Comparison of ENCODE assay signal across 35 cellular contexts in the genomic region with DNA sequence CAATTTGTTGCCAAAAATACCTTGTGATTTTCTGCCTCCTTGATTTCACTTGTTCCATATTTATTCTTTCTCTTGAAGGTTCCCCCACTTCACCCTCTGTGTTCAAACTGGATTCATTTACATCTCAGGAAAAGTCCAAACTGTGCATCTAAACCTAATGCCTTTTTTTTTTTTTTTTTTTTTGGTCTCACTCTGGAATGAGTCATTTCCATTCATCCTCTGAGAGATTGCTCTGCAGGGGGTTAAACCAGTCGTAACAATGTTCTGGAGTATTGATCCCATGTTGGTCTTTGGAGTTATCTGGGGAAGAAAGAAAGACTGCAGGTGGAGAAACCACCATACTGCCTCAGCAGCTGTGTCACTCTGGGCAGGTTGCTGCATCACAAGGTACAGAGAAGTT.
DNase-seq lines count a peak whose midpoint lies in the region; ATAC-seq and TF ChIP-seq lines count a peak whose summit lies in the region.
"Had no signal": no experiment of that assay in that cellular context is flagged by ENCODE, and none has a peak within 500 bp of the region (broad histone marks: within the 10 kb centered on the region; RNA-seq: fewer than 3 reads in every experiment).

No MANE protein-coding gene starts in this region.

- ATAC-seq in stimulated activated effector memory CD8-positive, alpha-beta T cell treated with anti-CD3 and anti-CD28 coated beads, Interleukin-12 subunit alpha, Interleukin-12 subunit beta, amount 100 ng/mL, for 72 hours = no peak
- no peak for ATAC-seq in HG03432 (IDR thresholded peaks at IDR 0.05; ENCODE audit: unreplicated experiment)
- no peak for ATAC-seq in activated CD8-positive, alpha-beta T cell treated with anti-CD3 and anti-CD28 coated beads, Interleukin-2, amount 10 ng/mL, durations not matched to agents 7 days and 5 days
- ATAC-seq in CD4-positive, alpha-beta T cell (ENCODE audit: poor library complexity) = no peak
- ATAC-seq: A549; activated T-cell treated with anti-CD3 and anti-CD28 coated beads, Interleukin-2, amount 50 U/mL, for 4 hours; body of pancreas; left cardiac atrium; naive thymus-derived CD8-positive, alpha-beta T cell had no signal

- H3K27me3 Mint-ChIP-seq in MCF 10A (ENCODE audit: insufficient read depth, unreplicated experiment) = no peaks in the 10 kb centered on the region
- H3K27me3 Mint-ChIP-seq in activated CD8-positive, alpha-beta T cell treated with anti-CD3 and anti-CD28 coated beads, Interleukin-2, amount 10 ng/mL, durations not matched to agents 7 days and 5 days (ENCODE audit: low read depth) = no peaks in the 10 kb centered on the region
- no peaks in the 10 kb centered on the region for H3K27me3 Mint-ChIP-seq in CD4-positive, alpha-beta T cell
- H3K27me3 Mint-ChIP-seq: activated naive CD8-positive, alpha-beta T cell treated with anti-CD3 and anti-CD28 coated beads, Interleukin-2, amount 10 ng/mL, durations not matched to agents 7 days and 5 days; IgD-negative memory B cell; naive thymus-derived CD8-positive, alpha-beta T cell had no signal

- no TSS peak for BruUV-seq in MCF 10A (replicated peaks; lab: Mats Ljungman, UMichigan)

- DNase-seq in MCF 10A (ENCODE audit: unreplicated experiment) (peak; percentile 15), breast epithelium (ENCODE audit: low spot score in 2 of 2) (no peak), NCI-H146 treated with DMSO at 0.1 percent for 48 hours (lab: John Stamatoyannopoulos, UW; ENCODE audit: unreplicated experiment) (peak; percentile 78), astrocyte of the hippocampus (ENCODE audit: low read depth, low spot score) (peak; percentile 41)
- DNase-seq in stimulated activated effector memory CD8-positive, alpha-beta T cell treated with anti-CD3 and anti-CD28 coated beads, Interleukin-12 subunit alpha, Interleukin-12 subunit beta, amount 100 ng/mL, for 72 hours (ENCODE audit: low spot score in 2 of 2) = no peak
- DNase-seq in activated CD8-positive, alpha-beta T cell treated with anti-CD3 and anti-CD28 coated beads, Interleukin-2, amount 10 ng/mL, durations not matched to agents 7 days and 5 days = no peak
- DNase-seq in CD4-positive, alpha-beta T cell = no peak
- DNase-seq: activated CD4-positive, alpha-beta T cell treated with anti-CD3 and anti-CD28 coated beads for 4 hours; activated gamma-delta T cell; activated naive CD8-positive, alpha-beta T cell treated with anti-CD3 and anti-CD28 coated beads, Interleukin-2, amount 10 ng/mL, durations not matched to agents 7 days and 5 days; activated T-cell treated with anti-CD3 and anti-CD28 coated beads, Interleukin-2, amount 50 U/mL, for 4 hours; body of pancreas; CD8-positive, alpha-beta memory T cell; cerebellar nuclear complex; DMS 273 treated with DMSO at 0.1 percent for 48 hours; dorsolateral prefrontal cortex; left cardiac atrium; naive thymus-derived CD8-positive, alpha-beta T cell; NCI-H1048; NCI-H187 treated with DMSO at 0.1 percent for 48 hours; nucleus accumbens; RPMI8226; sigmoid colon; stimulated activated CD4-positive, alpha-beta T cell treated with anti-CD3 and anti-CD28 coated beads, Interleukin-12 subunit alpha, Interleukin-12 subunit beta, amount 100 ng/mL, for 4 hours; stimulated activated CD4-positive, alpha-beta T cell treated with anti-CD3 and anti-CD28 coated beads, Interleukin-2, amount 100 ng/mL, for 48 hours; T1000; WERI-Rb-1 had no signal

- no peaks in the 10 kb centered on the region for H3K27me3 ChIP-seq in breast epithelium
- no peaks in the 10 kb centered on the region for H3K27me3 ChIP-seq in CD4-positive, alpha-beta T cell (ENCODE audit: control insufficient read depth, insufficient read depth, low read length)
- H3K27me3 ChIP-seq: body of pancreas, dorsolateral prefrontal cortex, esophagus muscularis mucosa, sigmoid colon, SJCRH30, tibial nerve had no signal

- no peak overlapping the region for H3K27ac Mint-ChIP-seq in MCF 10A (ENCODE audit: low read depth, unreplicated experiment)
- peak overlapping the region; percentile 27 for H3K27ac Mint-ChIP-seq in stimulated activated effector memory CD8-positive, alpha-beta T cell treated with anti-CD3 and anti-CD28 coated beads, Interleukin-12 subunit alpha, Interleukin-12 subunit beta, amount 100 ng/mL, for 72 hours
- H3K27ac Mint-ChIP-seq in activated CD8-positive, alpha-beta T cell treated with anti-CD3 and anti-CD28 coated beads, Interleukin-2, amount 10 ng/mL, durations not matched to agents 7 days and 5 days = no peak overlapping the region
- H3K27ac Mint-ChIP-seq in CD4-positive, alpha-beta T cell = no peak overlapping the region
- H3K27ac Mint-ChIP-seq: activated naive CD8-positive, alpha-beta T cell treated with anti-CD3 and anti-CD28 coated beads, Interleukin-2, amount 10 ng/mL, durations not matched to agents 7 days and 5 days; CD8-positive, alpha-beta memory T cell; IgD-negative memory B cell; naive thymus-derived CD8-positive, alpha-beta T cell had no signal

- H3K9me3 Mint-ChIP-seq in MCF 10A (ENCODE audit: unreplicated experiment) = peaks cover under 1% of the 10 kb centered on the region
- H3K9me3 Mint-ChIP-seq in stimulated activated effector memory CD8-positive, alpha-beta T cell treated with anti-CD3 and anti-CD28 coated beads, Interleukin-12 subunit alpha, Interleukin-12 subunit beta, amount 100 ng/mL, for 72 hours = no peaks in the 10 kb centered on the region
- no peaks in the 10 kb centered on the region for H3K9me3 Mint-ChIP-seq in activated CD8-positive, alpha-beta T cell treated with anti-CD3 and anti-CD28 coated beads, Interleukin-2, amount 10 ng/mL, durations not matched to agents 7 days and 5 days (ENCODE audit: insufficient read depth)
- H3K9me3 Mint-ChIP-seq in CD4-positive, alpha-beta T cell = peaks cover 4% of the 10 kb centered on the region
- H3K9me3 Mint-ChIP-seq: activated naive CD8-positive, alpha-beta T cell treated with anti-CD3 and anti-CD28 coated beads, Interleukin-2, amount 10 ng/mL, durations not matched to agents 7 days and 5 days had no signal

- intact Hi-C loops in MCF 10A (cut with micrococcal nuclease) (no loop called here), breast epithelium (cut with DNase I; ENCODE audit: low total_unique reads) (no loop called here)
- intact Hi-C loops in CD4-positive, alpha-beta T cell (cut with DNase I, micrococcal nuclease) = no loop called here

- H3K4me1 ChIP-seq in breast epithelium = no peaks in the 10 kb centered on the region
- H3K4me1 ChIP-seq: A549, body of pancreas, esophagus muscularis mucosa, HAP-1, prostate gland, sigmoid colon, tibial nerve had no signal

- TF ChIP-seq CTCF in MCF 10A (IDR thresholded peaks at IDR 0.05; ENCODE audit: unreplicated experiment) (no peak), breast epithelium (IDR thresholded peaks at IDR 0.05) (no peak)
- no peak for TF ChIP-seq CTCF in CD4-positive, alpha-beta T cell (IDR thresholded peaks at IDR 0.05)

- no peak overlapping the region for H3K4me3 ChIP-seq in breast epithelium
- H3K4me3 ChIP-seq: A549, body of pancreas, dorsolateral prefrontal cortex, esophagus muscularis mucosa, HAP-1, prostate gland, sigmoid colon, SJCRH30, tibial nerve had no signal

- H3K27ac ChIP-seq in breast epithelium = no peak overlapping the region
- H3K27ac ChIP-seq in CD4-positive, alpha-beta T cell (ENCODE audit: low read depth, low read length) = no peak overlapping the region
- H3K27ac ChIP-seq: A549, body of pancreas, dorsolateral prefrontal cortex, esophagus muscularis mucosa, prostate gland, sigmoid colon, SJCRH30, tibial nerve, WERI-Rb-1 had no signal

- H3K36me3 ChIP-seq in breast epithelium = no peaks in the 10 kb centered on the region
- H3K36me3 ChIP-seq: esophagus muscularis mucosa, HAP-1, prostate gland, sigmoid colon, SJCRH30, tibial nerve, WERI-Rb-1 had no signal

- H3K36me3 Mint-ChIP-seq in MCF 10A (ENCODE audit: insufficient read depth, unreplicated experiment) = no peaks in the 10 kb centered on the region
- H3K36me3 Mint-ChIP-seq in stimulated activated effector memory CD8-positive, alpha-beta T cell treated with anti-CD3 and anti-CD28 coated beads, Interleukin-12 subunit alpha, Interleukin-12 subunit beta, amount 100 ng/mL, for 72 hours = no peaks in the 10 kb centered on the region
- H3K36me3 Mint-ChIP-seq in activated CD8-positive, alpha-beta T cell treated with anti-CD3 and anti-CD28 coated beads, Interleukin-2, amount 10 ng/mL, durations not matched to agents 7 days and 5 days (ENCODE audit: low read depth) = no peaks in the 10 kb centered on the region
- H3K36me3 Mint-ChIP-seq in CD4-positive, alpha-beta T cell (ENCODE audit: low read depth) = peaks cover 4% of the 10 kb centered on the region
- H3K36me3 Mint-ChIP-seq: activated naive CD8-positive, alpha-beta T cell treated with anti-CD3 and anti-CD28 coated beads, Interleukin-2, amount 10 ng/mL, durations not matched to agents 7 days and 5 days had no signal

- no peak overlapping the region for H3K4me3 Mint-ChIP-seq in MCF 10A (ENCODE audit: unreplicated experiment)
- H3K4me3 Mint-ChIP-seq in stimulated activated effector memory CD8-positive, alpha-beta T cell treated with anti-CD3 and anti-CD28 coated beads, Interleukin-12 subunit alpha, Interleukin-12 subunit beta, amount 100 ng/mL, for 72 hours = no peak overlapping the region
- H3K4me3 Mint-ChIP-seq in activated CD8-positive, alpha-beta T cell treated with anti-CD3 and anti-CD28 coated beads, Interleukin-2, amount 10 ng/mL, durations not matched to agents 7 days and 5 days = no peak overlapping the region
- no peak overlapping the region for H3K4me3 Mint-ChIP-seq in CD4-positive, alpha-beta T cell
- H3K4me3 Mint-ChIP-seq: activated naive CD8-positive, alpha-beta T cell treated with anti-CD3 and anti-CD28 coated beads, Interleukin-2, amount 10 ng/mL, durations not matched to agents 7 days and 5 days; activated T-cell treated with anti-CD3 and anti-CD28 coated beads, Interleukin-2, amount 50 U/mL, for 4 hours; CD8-positive, alpha-beta memory T cell; IgD-negative memory B cell; naive thymus-derived CD8-positive, alpha-beta T cell had no signal

- POLR2A ChIA-PET in MCF 10A (lab: Yijun Ruan, JAX) = no interaction called here
- POLR2A ChIA-PET in activated CD8-positive, alpha-beta T cell treated with anti-CD3 and anti-CD28 coated beads, Interleukin-2, amount 10 ng/mL, durations not matched to agents 7 days and 5 days (lab: Charles Lee) = no interaction called here
- POLR2A ChIA-PET in CD4-positive, alpha-beta T cell (lab: Charles Lee) = no interaction called here

- CTCF ChIA-PET in MCF 10A (lab: Yijun Ruan, JAX) = interaction anchor here (1.2 kb wide), 1 partner anchor 161 kb away, joined by 4 read pairs; no protein-coding TSS in a partner anchor
- CTCF ChIA-PET in activated CD8-positive, alpha-beta T cell treated with anti-CD3 and anti-CD28 coated beads, Interleukin-2, amount 10 ng/mL, durations not matched to agents 7 days and 5 days (lab: Charles Lee) = no interaction called here
- CTCF ChIA-PET in CD4-positive, alpha-beta T cell (lab: Charles Lee) = no interaction called here

- no peak for TF ChIP-seq POLR2A in breast epithelium (IDR thresholded peaks at IDR 0.05)

- H3K4me1 Mint-ChIP-seq in MCF 10A (ENCODE audit: insufficient read depth, unreplicated experiment) = no peaks in the 10 kb centered on the region
- H3K4me1 Mint-ChIP-seq in stimulated activated effector memory CD8-positive, alpha-beta T cell treated with anti-CD3 and anti-CD28 coated beads, Interleukin-12 subunit alpha, Interleukin-12 subunit beta, amount 100 ng/mL, for 72 hours = no peaks in the 10 kb centered on the region
- no peaks in the 10 kb centered on the region for H3K4me1 Mint-ChIP-seq in activated CD8-positive, alpha-beta T cell treated with anti-CD3 and anti-CD28 coated beads, Interleukin-2, amount 10 ng/mL, durations not matched to agents 7 days and 5 days (ENCODE audit: low read depth)
- no peaks in the 10 kb centered on the region for H3K4me1 Mint-ChIP-seq in CD4-positive, alpha-beta T cell (ENCODE audit: low read depth)
- H3K4me1 Mint-ChIP-seq: CD8-positive, alpha-beta memory T cell; IgD-negative memory B cell; naive thymus-derived CD8-positive, alpha-beta T cell had no signal

- no peaks in the 10 kb centered on the region for H3K9me3 ChIP-seq in breast epithelium
- H3K9me3 ChIP-seq in CD4-positive, alpha-beta T cell (ENCODE audit: control insufficient read depth, low read length) = no peaks in the 10 kb centered on the region
- H3K9me3 ChIP-seq: A549, body of pancreas, esophagus muscularis mucosa, HAP-1, prostate gland, sigmoid colon, tibial nerve had no signal

Comparison
In these comparisons a context has a peak if more than half of its experiments do, and no peak if none do; other contexts are left out.
1. DNase-seq: peak in MCF 10A (single experiment), NCI-H146 treated with DMSO at 0.1 percent for 48 hours (single experiment) and astrocyte of the hippocampus (single experiment); none in breast epithelium (0 of 2), stimulated activated effector memory CD8-positive, alpha-beta T cell treated with anti-CD3 and anti-CD28 coated beads, Interleukin-12 subunit alpha, Interleukin-12 subunit beta, amount 100 ng/mL, for 72 hours (0 of 2), activated CD8-positive, alpha-beta T cell treated with anti-CD3 and anti-CD28 coated beads, Interleukin-2, amount 10 ng/mL, durations not matched to agents 7 days and 5 days (single experiment) and CD4-positive, alpha-beta T cell (0 of 10).